In genomic region chr14:63910593-63911363, GRCh38 we compare ENCODE assay signal across 17 cellular contexts. TPM values are rescaled to one million over a fixed set of nuclear protein-coding genes. Genes with fewer than 3 reads are reported as not detected.
DNase-seq lines count a peak whose midpoint lies in the region; ATAC-seq, FAIRE-seq and TF ChIP-seq lines count a peak whose summit lies in the region.
"Had no signal": no experiment of that assay in that cellular context is flagged by ENCODE, and none has a peak within 500 bp of the region (broad histone marks: within the 10 kb centered on the region; RNA-seq: fewer than 3 reads in every experiment).

No MANE protein-coding gene starts in this region.

- H3K36me3 Mint-ChIP-seq in effector memory CD8-positive, alpha-beta T cell (ENCODE audit: insufficient read depth) = peaks cover 24% of the 10 kb centered on the region
- H3K36me3 Mint-ChIP-seq in neural progenitor cell = peaks cover 5% of the 10 kb centered on the region
- peaks cover 6% of the 10 kb centered on the region for H3K36me3 Mint-ChIP-seq in progenitor cell of endocrine pancreas (ENCODE audit: insufficient read depth)

- H3K4me3 Mint-ChIP-seq in effector memory CD8-positive, alpha-beta T cell = no peak overlapping the region
- H3K4me3 Mint-ChIP-seq in neural progenitor cell (peak overlapping the region; percentile 9), progenitor cell of endocrine pancreas (ENCODE audit: low read depth) (no peak overlapping the region)
- H3K4me3 Mint-ChIP-seq: naive B cell had no signal

- H3K36me3 ChIP-seq in neural progenitor cell = no peaks in the 10 kb centered on the region

- peak overlapping the region; percentile 44 for H3K4me2 ChIP-seq in neural progenitor cell

- ATAC-seq in HG02870 (IDR thresholded peaks at IDR 0.05; ENCODE audit: unreplicated experiment) = peak; percentile 48
- no peak for ATAC-seq in effector memory CD8-positive, alpha-beta T cell (replicated peaks)
- no peak for ATAC-seq in GM19023 (IDR thresholded peaks at IDR 0.05; ENCODE audit: unreplicated experiment)
- ATAC-seq: left lobe of liver, Right ventricle myocardium inferior had no signal

- no peak overlapping the region for H3K9ac ChIP-seq in neural progenitor cell

- no peak overlapping the region for H3K4me3 ChIP-seq in neural progenitor cell
- H3K4me3 ChIP-seq: testis had no signal

- H3K4me1 ChIP-seq in neural progenitor cell = peaks cover 27% of the 10 kb centered on the region

- no peaks in the 10 kb centered on the region for H3K27me3 Mint-ChIP-seq in effector memory CD8-positive, alpha-beta T cell
- H3K27me3 Mint-ChIP-seq in neural progenitor cell (ENCODE audit: insufficient read depth, low read depth) = no peaks in the 10 kb centered on the region
- H3K27me3 Mint-ChIP-seq in progenitor cell of endocrine pancreas = no peaks in the 10 kb centered on the region
- H3K27me3 Mint-ChIP-seq: naive B cell had no signal

- H3K9me3 ChIP-seq in neural progenitor cell (ENCODE audit: low read depth) = no peaks in the 10 kb centered on the region
- H3K9me3 ChIP-seq: testis had no signal

- peak overlapping the region; percentile 18 to 56 for H3K27ac Mint-ChIP-seq in effector memory CD8-positive, alpha-beta T cell
- peak overlapping the region; percentile 90 for H3K27ac Mint-ChIP-seq in neural progenitor cell
- H3K27ac Mint-ChIP-seq in progenitor cell of endocrine pancreas = no peak overlapping the region
- H3K27ac Mint-ChIP-seq: naive B cell had no signal

- H3K79me2 ChIP-seq in neural progenitor cell (ENCODE audit: low read depth) = peaks cover 26% of the 10 kb centered on the region

- TF ChIP-seq CTCF in GM10266 (IDR thresholded peaks at IDR 0.05; ENCODE audit: control insufficient read depth, insufficient read depth, low read depth, missing control alignments) (no peak), neural progenitor cell (IDR thresholded peaks at IDR 0.05) (no peak), progenitor cell of endocrine pancreas (IDR thresholded peaks at IDR 0.05; ENCODE audit: unreplicated experiment) (no peak)

- H3F3A ChIP-seq in neural progenitor cell (ENCODE audit: low read depth) = peaks cover 12% of the 10 kb centered on the region

- peak overlapping the region; percentile 8 for H3K27ac ChIP-seq in neural progenitor cell

- FAIRE-seq in RCC 7860 (lab: Jason Lieb, UNC) = no peak
- FAIRE-seq: G401.6, TTC549 had no signal

- no peaks in the 10 kb centered on the region for H3K27me3 ChIP-seq in neural progenitor cell
- H3K27me3 ChIP-seq: testis had no signal

- peaks cover 44% of the 10 kb centered on the region for H4K20me1 ChIP-seq in neural progenitor cell (ENCODE audit: low read depth)

- no peaks in the 10 kb centered on the region for H3K9me3 Mint-ChIP-seq in effector memory CD8-positive, alpha-beta T cell
- H3K9me3 Mint-ChIP-seq in neural progenitor cell (peaks cover 3% of the 10 kb centered on the region), progenitor cell of endocrine pancreas (ENCODE audit: low read depth) (peaks cover under 1% of the 10 kb centered on the region)
- H3K9me3 Mint-ChIP-seq: naive B cell had no signal

- H3K4me1 Mint-ChIP-seq in effector memory CD8-positive, alpha-beta T cell (ENCODE audit: low read depth in 2 of 2) = peaks cover 24 to 58% of the 10 kb centered on the region in 2 donors
- peaks cover 34% of the 10 kb centered on the region for H3K4me1 Mint-ChIP-seq in neural progenitor cell
- peaks cover 18% of the 10 kb centered on the region for H3K4me1 Mint-ChIP-seq in progenitor cell of endocrine pancreas (ENCODE audit: low read depth)

- H2AFZ ChIP-seq in neural progenitor cell (replicated peaks) = no peak overlapping the region

- peak; percentile 10 for DNase-seq in GM10266 (ENCODE audit: extremely low spot score)
- no peak for DNase-seq in effector memory CD8-positive, alpha-beta T cell
- DNase-seq in neural progenitor cell (ENCODE audit: low spot score) = peak; percentile 12
- no peak for DNase-seq in RCC 7860 (ENCODE audit: low spot score)
- DNase-seq in HT-29 (ENCODE audit: low spot score) = no peak
- no peak for DNase-seq in progenitor cell of endocrine pancreas (ENCODE audit: low spot score, unreplicated experiment)
- DNase-seq: H7, naive B cell, NCI-H2081 treated with DMSO at 0.1 percent for 48 hours, NCI-H774, testis had no signal

RNA-seq across cellular contexts. Expression of gene SYNE2, which starts 58.0 kb away (rescaled TPM):
- total RNA-seq in neural progenitor cell (ENCODE audit: low replicate concordance) (88.1 and 105 TPM in 2 replicates), progenitor cell of endocrine pancreas (108 and 113 TPM in 2 replicates)
- total RNA-seq in HT-29 (2014; rRNA removed; shearing (Covaris generic)) = 54.2 and 96.2 TPM in 2 replicates

Comparison
In these comparisons a context has a peak if more than half of its experiments do, and no peak if none do; other contexts are left out.
1. DNase-seq: peak in GM10266 (single experiment) and neural progenitor cell (single experiment); none in effector memory CD8-positive, alpha-beta T cell (0 of 3), RCC 7860 (single experiment), HT-29 (single experiment) and progenitor cell of endocrine pancreas (single experiment).